Comparison of ENCODE assay signal across 1 cellular context in the genomic region with DNA sequence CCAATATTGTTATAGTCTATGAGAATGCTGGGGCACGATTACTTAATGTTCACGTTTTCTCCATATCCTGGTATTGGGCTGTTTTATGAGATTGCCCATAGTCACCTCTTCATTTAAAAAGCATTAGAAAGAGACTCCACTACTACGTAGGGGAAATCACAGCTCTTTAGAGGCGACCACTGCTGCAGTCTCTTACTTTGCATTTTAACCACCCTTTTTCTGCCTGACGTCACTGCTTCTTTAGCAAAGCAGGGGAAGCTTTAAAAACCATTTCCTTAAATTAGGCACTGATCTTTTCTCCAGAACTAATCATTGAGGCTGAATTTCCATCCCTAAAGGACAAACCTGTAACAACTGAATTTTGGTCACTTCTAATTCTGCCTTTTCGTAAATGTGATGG.
TF ChIP-seq lines count a peak whose summit lies in the region.

No MANE protein-coding gene starts in this region.

TF ChIP-seq in HepG2, 621 proteins besides CTCF, POLR2A, EP300 and RAD21:
- TF ChIP-seq SRSF4 (IDR thresholded peaks at IDR 0.05; ENCODE audit: low read depth, low read length, poor library complexity, severe bottlenecking): no peak
- no peak for TF ChIP-seq ASH2L (IDR thresholded peaks at IDR 0.05; ENCODE audit: insufficient read length, low read depth, low read length)
- TF ChIP-seq CREB1 (IDR thresholded peaks at IDR 0.05): peak; percentile 46; the same call in 1 of the 2 replicates
- no peak for TF ChIP-seq CREB1 (CRISPR knock-in tag; IDR thresholded peaks at IDR 0.05)
- TF ChIP-seq KDM5A (IDR thresholded peaks at IDR 0.05; ENCODE audit: borderline replicate concordance, low read length): no peak
